21 cellular contexts compared by ENCODE assay signal in genomic region chr2:155266579-155266978, GRCh38.
DNase-seq lines count a peak whose midpoint lies in the region; ATAC-seq and TF ChIP-seq lines count a peak whose summit lies in the region.
"Had no signal": no experiment of that assay in that cellular context is flagged by ENCODE, and none has a peak within 500 bp of the region (broad histone marks: within the 10 kb centered on the region; RNA-seq: fewer than 3 reads in every experiment).

No MANE protein-coding gene starts in this region.

- H3K36me3 Mint-ChIP-seq in endodermal cell (ENCODE audit: low read depth): no peaks in the 10 kb centered on the region
- H3K36me3 Mint-ChIP-seq: natural killer cell treated with Interleukin-12 subunit alpha and Interleukin-12 subunit beta and Interleukin-15 and Interleukin-18, amount 100 ng/mL, for 72 hours had no signal

- peaks cover 13% of the 10 kb centered on the region for H3K27me3 Mint-ChIP-seq in endodermal cell (ENCODE audit: insufficient read depth)
- H3K27me3 Mint-ChIP-seq: natural killer cell treated with Interleukin-12 subunit alpha and Interleukin-12 subunit beta and Interleukin-15 and Interleukin-18, amount 100 ng/mL, for 72 hours had no signal

- ATAC-seq in GM18868 (IDR thresholded peaks at IDR 0.05; ENCODE audit: unreplicated experiment): peak; percentile 69
- ATAC-seq: activated CD8-positive, alpha-beta T cell treated with anti-CD3 and anti-CD28 coated beads, Interleukin-2, amount 10 ng/mL, durations not matched to agents 7 days and 5 days; lower lobe of right lung; natural killer cell treated with Interleukin-12 subunit alpha and Interleukin-12 subunit beta and Interleukin-15 and Interleukin-18, amount 100 ng/mL, for 72 hours; right cardiac atrium; upper lobe of right lung had no signal

- peaks cover 16% of the 10 kb centered on the region for H3K4me1 Mint-ChIP-seq in endodermal cell

- WGBS in endodermal cell (ENCODE audit: insufficient coverage in 1 of 2, insufficient read length in 1 of 2), 2 experiments: 68 to 84% methylated on average over 2 to 3 of the region's 3 CpGs
- 78 to 88% methylated on average over 3 of the region's 3 CpGs for WGBS in tibial nerve, 2 donors

- H3K9ac ChIP-seq in endodermal cell (ENCODE audit: extremely low read depth, low read length, poor library complexity, severe bottlenecking): no peak overlapping the region

- H3K27me3 ChIP-seq in endodermal cell (ENCODE audit: control insufficient read depth, insufficient read depth, low read length, poor library complexity, severe bottlenecking) (no peaks in the 10 kb centered on the region), tibial nerve (no peaks in the 10 kb centered on the region)
- H3K27me3 ChIP-seq: colonic mucosa, esophagus squamous epithelium, upper lobe of right lung had no signal

- no peaks in the 10 kb centered on the region for H3K9me3 ChIP-seq in endodermal cell (ENCODE audit: control insufficient read depth, low read length)
- peaks cover 0 to 7% (median 1%) of the 10 kb centered on the region in 4 donors for H3K9me3 ChIP-seq in tibial nerve
- H3K9me3 ChIP-seq: colonic mucosa, esophagus squamous epithelium, lower lobe of right lung, upper lobe of right lung had no signal

- peak; percentile 22 for DNase-seq in ELF-1 (ENCODE audit: low read depth, low spot score)
- DNase-seq in HuH-7 (ENCODE audit: low spot score): peak; percentile 13
- DNase-seq in endodermal cell: peak; percentile 78
- no peak for DNase-seq in activated CD4-positive, CD25-positive, alpha-beta regulatory T cell treated with anti-CD3 and anti-CD28 coated beads, Interleukin-2, amount 50 U/mL, for 72 hours
- no peak for DNase-seq in cortex of kidney (lab: John Stamatoyannopoulos, UW)
- no peak for DNase-seq in tibial nerve (ENCODE audit: low spot score in 2 of 2)
- DNase-seq: activated CD8-positive, alpha-beta T cell treated with anti-CD3 and anti-CD28 coated beads, Interleukin-2, amount 10 ng/mL, durations not matched to agents 7 days and 5 days; colonic mucosa; EL; esophagus squamous epithelium; hypothalamus; lower lobe of right lung; NCI-H1105 treated with DMSO at 0.1 percent for 48 hours; NCI-H510A; right cardiac atrium; SHP77; stimulated activated CD4-positive, alpha-beta T cell treated with anti-CD3 and anti-CD28 coated beads, Interleukin-2, amount 100 ng/mL, for 48 hours; upper lobe of right lung had no signal

- H3K36me3 ChIP-seq in endodermal cell (ENCODE audit: control insufficient read depth, insufficient read depth, low read length): no peaks in the 10 kb centered on the region
- H3K36me3 ChIP-seq in tibial nerve: no peaks in the 10 kb centered on the region
- H3K36me3 ChIP-seq: colonic mucosa, esophagus squamous epithelium, lower lobe of right lung, upper lobe of right lung had no signal

- H3K27ac Mint-ChIP-seq in endodermal cell: no peak overlapping the region
- H3K27ac Mint-ChIP-seq: activated CD8-positive, alpha-beta T cell treated with anti-CD3 and anti-CD28 coated beads, Interleukin-2, amount 10 ng/mL, durations not matched to agents 7 days and 5 days; activated T-helper 2 cell treated with anti-CD3 and anti-CD28 coated beads, Interferon-gamma antibody, Interleukin-2, Interleukin-4, amounts not matched to agents 10 μg/mL and 5 μg/mL and 100 μg/mL, durations not matched to agents 14 hours and 24 hours and 36 hours; natural killer cell treated with Interleukin-12 subunit alpha and Interleukin-12 subunit beta and Interleukin-15 and Interleukin-18, amount 100 ng/mL, for 72 hours had no signal

- H3K9me3 Mint-ChIP-seq in endodermal cell: no peaks in the 10 kb centered on the region
- H3K9me3 Mint-ChIP-seq: activated T-helper 2 cell treated with anti-CD3 and anti-CD28 coated beads, Interferon-gamma antibody, Interleukin-2, Interleukin-4, amounts not matched to agents 10 μg/mL and 5 μg/mL and 100 μg/mL, durations not matched to agents 14 hours and 24 hours and 36 hours had no signal

- TF ChIP-seq POLR2A in tibial nerve (IDR thresholded peaks at IDR 0.05): no peak

- TF ChIP-seq EP300 in tibial nerve (IDR thresholded peaks at IDR 0.05): no peak

- H3K4me3 Mint-ChIP-seq in endodermal cell: no peak overlapping the region
- H3K4me3 Mint-ChIP-seq: activated CD8-positive, alpha-beta T cell treated with anti-CD3 and anti-CD28 coated beads, Interleukin-2, amount 10 ng/mL, durations not matched to agents 7 days and 5 days; natural killer cell treated with Interleukin-12 subunit alpha and Interleukin-12 subunit beta and Interleukin-15 and Interleukin-18, amount 100 ng/mL, for 72 hours had no signal

- H3K4me3 ChIP-seq in endodermal cell (ENCODE audit: low read length) (no peak overlapping the region), tibial nerve (no peak overlapping the region)
- H3K4me3 ChIP-seq: colonic mucosa, esophagus squamous epithelium, lower lobe of right lung, upper lobe of right lung had no signal

- H3K27ac ChIP-seq in endodermal cell (ENCODE audit: low read depth, low read length): no peak overlapping the region
- no peak overlapping the region for H3K27ac ChIP-seq in tibial nerve
- H3K27ac ChIP-seq: colonic mucosa, esophagus squamous epithelium, lower lobe of right lung, upper lobe of right lung had no signal

- no peaks in the 10 kb centered on the region for H3K4me1 ChIP-seq in endodermal cell (ENCODE audit: control insufficient read depth, insufficient read depth, low read length)
- no peaks in the 10 kb centered on the region for H3K4me1 ChIP-seq in tibial nerve
- H3K4me1 ChIP-seq: colonic mucosa, esophagus squamous epithelium, lower lobe of right lung, upper lobe of right lung had no signal

- TF ChIP-seq CTCF in endodermal cell (conservative IDR thresholded peaks at IDR 0.05) (peak; percentile 82), tibial nerve (IDR thresholded peaks at IDR 0.05) (no peak)

Comparison
In these comparisons a context has a peak if more than half of its experiments do, and no peak if none do; other contexts are left out.
1. DNase-seq: peak in ELF-1 (single experiment), HuH-7 (single experiment) and endodermal cell (single experiment); none in activated CD4-positive, CD25-positive, alpha-beta regulatory T cell treated with anti-CD3 and anti-CD28 coated beads, Interleukin-2, amount 50 U/mL, for 72 hours (single experiment), cortex of kidney (single experiment) and tibial nerve (0 of 2).